Comparison of ENCODE assay signal across 7 cellular contexts in the genomic region with DNA sequence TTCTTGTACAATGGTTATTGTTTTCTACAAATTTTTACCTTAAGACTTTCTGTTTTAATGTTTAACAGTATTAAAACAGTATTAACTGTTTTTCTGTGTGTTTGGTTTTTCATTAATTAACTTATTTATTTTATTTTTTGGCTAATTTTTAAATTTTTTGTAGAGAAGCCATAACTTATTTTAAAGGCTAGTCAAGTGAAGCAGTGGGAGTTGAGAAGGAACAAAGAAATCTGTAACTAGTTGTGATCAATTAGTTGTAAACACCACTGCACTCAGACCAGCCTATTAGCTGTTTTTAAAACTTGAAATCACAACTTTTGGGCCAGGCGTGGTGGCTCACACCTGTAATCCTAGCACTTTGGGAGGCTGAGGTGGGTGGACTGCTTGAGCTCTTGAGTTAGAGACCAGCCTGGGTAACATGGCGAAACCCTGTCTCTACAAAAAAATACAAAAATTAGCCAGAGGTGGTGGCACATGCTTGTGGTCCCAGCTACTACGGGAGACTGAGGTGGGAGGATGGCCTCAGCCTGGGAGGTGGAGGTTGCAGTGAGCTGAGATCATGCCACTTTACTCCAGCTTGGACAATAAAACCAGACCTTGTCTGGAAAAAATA.
"Had no signal": no experiment of that assay in that cellular context is flagged by ENCODE, and none has a peak within 500 bp of the region (broad histone marks: within the 10 kb centered on the region; RNA-seq: fewer than 3 reads in every experiment).

No MANE protein-coding gene starts in this region.

- ATAC-seq: HCT116 had no signal

- H3K9ac ChIP-seq: GM23248 had no signal

- H3K9me3 ChIP-seq: HAP-1 had no signal

- H2AFZ ChIP-seq: GM23248 had no signal

- H3K4me3 ChIP-seq: GM23248, HAP-1 had no signal

- H3K27ac ChIP-seq: GM23248 had no signal

- DNase-seq: GM23248, GOT3, H7, HFFc6, KBM-7 had no signal
